9 cellular contexts compared by ENCODE assay signal in the genomic region with DNA sequence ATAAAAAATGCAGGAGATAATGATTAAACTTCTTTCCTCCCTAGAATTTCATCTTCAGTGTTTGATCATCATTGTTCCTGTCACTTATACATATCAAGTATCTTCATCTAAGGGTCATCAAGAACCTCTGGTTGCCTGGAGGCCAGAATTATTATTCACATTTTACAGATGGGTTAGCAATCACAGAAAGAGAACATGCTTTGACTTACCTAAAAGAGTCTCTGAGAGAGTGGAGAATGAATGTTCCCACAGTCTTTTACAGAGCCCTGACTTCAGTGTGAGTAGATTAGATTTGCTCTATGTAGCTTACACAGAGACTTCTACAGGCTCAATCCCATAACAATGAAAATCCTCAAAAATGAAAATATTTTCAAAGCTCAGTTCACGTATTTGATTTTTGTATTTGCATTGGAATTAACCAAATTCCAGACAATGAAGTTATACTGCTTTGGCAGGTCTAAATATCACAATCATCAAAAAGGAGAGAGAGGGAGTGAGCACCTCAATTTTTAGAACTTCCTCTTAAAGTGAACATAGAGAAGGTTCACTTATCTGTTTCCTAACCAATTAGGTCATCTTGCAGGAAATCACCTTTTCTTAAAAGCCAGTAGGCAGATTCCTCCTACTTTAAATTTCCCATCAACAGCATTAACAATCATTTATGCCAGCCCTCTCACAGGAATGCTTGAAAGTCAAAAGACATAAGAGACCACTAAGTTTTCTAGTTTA.
DNase-seq lines count a peak whose midpoint lies in the region; ATAC-seq and TF ChIP-seq lines count a peak whose summit lies in the region.
"Had no signal": no experiment of that assay in that cellular context is flagged by ENCODE, and none has a peak within 500 bp of the region (broad histone marks: within the 10 kb centered on the region; RNA-seq: fewer than 3 reads in every experiment).

No MANE protein-coding gene starts in this region.

- no peaks in the 10 kb centered on the region for H4K20me1 ChIP-seq in SU-DHL-6 (ENCODE audit: low read depth, low read length)

- H2AFZ ChIP-seq in SU-DHL-6 (ENCODE audit: low read depth, low read length, severe bottlenecking) = no peak overlapping the region
- H2AFZ ChIP-seq: PC-9 had no signal

- no peak for TF ChIP-seq CTCF in SU-DHL-6 (IDR thresholded peaks at IDR 0.05; ENCODE audit: insufficient read depth, low read length, poor library complexity, severe bottlenecking)
- TF ChIP-seq CTCF in type B pancreatic cell (conservative IDR thresholded peaks at IDR 0.05) = no peak

- peaks cover 50% of the 10 kb centered on the region for H3K4me1 Mint-ChIP-seq in activated T-cell treated with anti-CD3 and anti-CD28 coated beads, Interleukin-2, amount 50 U/mL, for 24 hours (ENCODE audit: low read depth)
- peaks cover 44% of the 10 kb centered on the region for H3K4me1 Mint-ChIP-seq in type B pancreatic cell (ENCODE audit: unreplicated experiment)

- WGBS in mesodermal cell (ENCODE audit: insufficient coverage in 2 of 2), 2 experiments = no CpG with 5 or more reads among the region's 1 CpG

- no peak for ATAC-seq in GM19463 (IDR thresholded peaks at IDR 0.05; ENCODE audit: unreplicated experiment)
- ATAC-seq in HG03378 (IDR thresholded peaks at IDR 0.05; ENCODE audit: unreplicated experiment) = no peak

- H3K79me2 ChIP-seq in SU-DHL-6 (ENCODE audit: insufficient read depth, low read length) = no peaks in the 10 kb centered on the region

- no peaks in the 10 kb centered on the region for H3K9me3 Mint-ChIP-seq in activated T-cell treated with anti-CD3 and anti-CD28 coated beads, Interleukin-2, amount 50 U/mL, for 24 hours
- peaks cover 9% of the 10 kb centered on the region for H3K9me3 Mint-ChIP-seq in type B pancreatic cell

- H3K36me3 ChIP-seq in SU-DHL-6 (ENCODE audit: low read length) = no peaks in the 10 kb centered on the region
- H3K36me3 ChIP-seq in mesodermal cell (ENCODE audit: control insufficient read depth, insufficient read depth, low read length) = no peaks in the 10 kb centered on the region

- peaks cover 40% of the 10 kb centered on the region for H3K4me1 ChIP-seq in mesodermal cell (ENCODE audit: control insufficient read depth, insufficient read depth, low read length, poor library complexity, severe bottlenecking)

- H3F3A ChIP-seq in SU-DHL-6 (ENCODE audit: insufficient read depth) = peaks cover 30% of the 10 kb centered on the region

- H3K27me3 Mint-ChIP-seq in activated T-cell treated with anti-CD3 and anti-CD28 coated beads, Interleukin-2, amount 50 U/mL, for 24 hours = no peaks in the 10 kb centered on the region
- no peaks in the 10 kb centered on the region for H3K27me3 Mint-ChIP-seq in type B pancreatic cell

- H3K27ac ChIP-seq in SU-DHL-6 (ENCODE audit: low read depth, low read length) (peak overlapping the region; percentile 79), mesodermal cell (ENCODE audit: low read depth, low read length, severe bottlenecking) (peak overlapping the region; percentile 72)
- H3K27ac ChIP-seq: PC-9 had no signal

- DNase-seq in activated T-cell treated with anti-CD3 and anti-CD28 coated beads, Interleukin-2, amount 50 U/mL, for 24 hours = no peak
- DNase-seq in activated T-cell treated with anti-CD3 and anti-CD28 coated beads, Interleukin-2, amount 50 U/mL, for 1 hour = no peak
- DNase-seq in type B pancreatic cell (ENCODE audit: extremely low spot score, unreplicated experiment) = no peak
- no peak for DNase-seq in SKM-1 (lab: John Stamatoyannopoulos, UW; ENCODE audit: unreplicated experiment)
- DNase-seq: PC-9 had no signal

- H3K36me3 Mint-ChIP-seq in activated T-cell treated with anti-CD3 and anti-CD28 coated beads, Interleukin-2, amount 50 U/mL, for 24 hours (ENCODE audit: low read depth) = no peaks in the 10 kb centered on the region
- peaks cover 7% of the 10 kb centered on the region for H3K36me3 Mint-ChIP-seq in type B pancreatic cell

- no peaks in the 10 kb centered on the region for H3K9me2 ChIP-seq in SU-DHL-6 (replicated peaks; ENCODE audit: insufficient read depth, low read length)

- no peak overlapping the region for H3K4me3 Mint-ChIP-seq in activated T-cell treated with anti-CD3 and anti-CD28 coated beads, Interleukin-2, amount 50 U/mL, for 24 hours
- peak overlapping the region; percentile 33 for H3K4me3 Mint-ChIP-seq in type B pancreatic cell

- H3K27me3 ChIP-seq in SU-DHL-6 (ENCODE audit: low read length) = no peaks in the 10 kb centered on the region

- peak overlapping the region; percentile 43 for H3K9ac ChIP-seq in SU-DHL-6 (ENCODE audit: low read length)

- no peak overlapping the region for H3K4me3 ChIP-seq in SU-DHL-6 (ENCODE audit: insufficient read depth, low read length, poor library complexity, severe bottlenecking)
- H3K4me3 ChIP-seq in mesodermal cell (ENCODE audit: extremely low read depth, insufficient read depth, low read length, poor library complexity, severe bottlenecking) = no peak overlapping the region
- H3K4me3 ChIP-seq: PC-9 had no signal

- peak overlapping the region; percentile 48 for H3K4me2 ChIP-seq in SU-DHL-6 (ENCODE audit: low read depth, low read length, poor library complexity, severe bottlenecking)
- H3K4me2 ChIP-seq: PC-9 had no signal

- H3K27ac Mint-ChIP-seq in activated T-cell treated with anti-CD3 and anti-CD28 coated beads, Interleukin-2, amount 50 U/mL, for 24 hours = peak overlapping the region; percentile 75
- H3K27ac Mint-ChIP-seq in type B pancreatic cell = peak overlapping the region; percentile 88

- H3K9me3 ChIP-seq in SU-DHL-6 (ENCODE audit: insufficient read depth, low read length) (no peaks in the 10 kb centered on the region), mesodermal cell (ENCODE audit: control insufficient read depth, low read length) (no peaks in the 10 kb centered on the region)
